Comparison of ENCODE assay signal across 9 cellular contexts in genomic region chr18:26468931-26469340, GRCh38.
DNase-seq lines count a peak whose midpoint lies in the region; ATAC-seq, FAIRE-seq and TF ChIP-seq lines count a peak whose summit lies in the region.
"Had no signal": no experiment of that assay in that cellular context is flagged by ENCODE, and none has a peak within 500 bp of the region (broad histone marks: within the 10 kb centered on the region; RNA-seq: fewer than 3 reads in every experiment).

No MANE protein-coding gene starts in this region.

- H3K36me3 ChIP-seq in Peyer's patch = no peaks in the 10 kb centered on the region

- ATAC-seq in GM19463 (IDR thresholded peaks at IDR 0.05; ENCODE audit: unreplicated experiment) = peak; percentile 64

- H3K4me1 ChIP-seq in Peyer's patch = no peaks in the 10 kb centered on the region

- H3K36me3 Mint-ChIP-seq in T-helper 2 cell treated with Interferon-gamma antibody and Interleukin-4, amounts not matched to agents 5 μg/mL and 100 μg/mL, for 36 hours (ENCODE audit: low read depth) = no peaks in the 10 kb centered on the region

- no peaks in the 10 kb centered on the region for H3K4me1 Mint-ChIP-seq in T-helper 2 cell treated with Interferon-gamma antibody and Interleukin-4, amounts not matched to agents 5 μg/mL and 100 μg/mL, for 36 hours (ENCODE audit: low read depth)

- H3K27ac Mint-ChIP-seq in T-helper 2 cell treated with Interferon-gamma antibody and Interleukin-4, amounts not matched to agents 5 μg/mL and 100 μg/mL, for 36 hours = no peak overlapping the region

- H3K4me3 ChIP-seq in Peyer's patch = no peak overlapping the region
- H3K4me3 ChIP-seq: SJSA1 had no signal

- no peak for TF ChIP-seq POLR2A in Peyer's patch (IDR thresholded peaks at IDR 0.05)

- H3K27me3 Mint-ChIP-seq in T-helper 2 cell treated with Interferon-gamma antibody and Interleukin-4, amounts not matched to agents 5 μg/mL and 100 μg/mL, for 36 hours (ENCODE audit: low read depth) = no peaks in the 10 kb centered on the region

- no peaks in the 10 kb centered on the region for H3K9me3 Mint-ChIP-seq in T-helper 2 cell treated with Interferon-gamma antibody and Interleukin-4, amounts not matched to agents 5 μg/mL and 100 μg/mL, for 36 hours

- H3K4me3 Mint-ChIP-seq in T-helper 2 cell treated with Interferon-gamma antibody and Interleukin-4, amounts not matched to agents 5 μg/mL and 100 μg/mL, for 36 hours = no peak overlapping the region

- peak in 4 of 6 experiments; percentile 11 to 25 (median 14) for TF ChIP-seq CTCF in Peyer's patch (IDR thresholded peaks at IDR 0.05)

- no peaks in the 10 kb centered on the region for H3K27me3 ChIP-seq in Peyer's patch
- H3K27me3 ChIP-seq: SJSA1 had no signal

- FAIRE-seq in RCC 7860 (lab: Jason Lieb, UNC) = no peak

- no peaks in the 10 kb centered on the region for H3K9me3 ChIP-seq in Peyer's patch
- H3K9me3 ChIP-seq: SJSA1 had no signal

- DNase-seq in DMS53 treated with DMSO at 0.1 percent for 48 hours (lab: John Stamatoyannopoulos, UW; ENCODE audit: unreplicated experiment) = peak; percentile 58
- DNase-seq in HT1080 (ENCODE audit: low read depth) = peak; percentile 30
- DNase-seq in Peyer's patch = no peak
- DNase-seq in hepatic stellate cell (ENCODE audit: low spot score) = peak; percentile 7
- DNase-seq in T-helper 2 cell treated with Interferon-gamma antibody and Interleukin-4, amounts not matched to agents 5 μg/mL and 100 μg/mL, for 36 hours (ENCODE audit: low spot score) = no peak
- no peak for DNase-seq in mesenteric fat pad (ENCODE audit: low spot score)
- DNase-seq in RCC 7860 (ENCODE audit: low spot score) = no peak

- no peak overlapping the region for H3K27ac ChIP-seq in Peyer's patch
- H3K27ac ChIP-seq: SJSA1 had no signal

Comparison
In these comparisons a context has a peak if more than half of its experiments do, and no peak if none do; other contexts are left out.
1. DNase-seq: peak in DMS53 treated with DMSO at 0.1 percent for 48 hours (single experiment), HT1080 (single experiment) and hepatic stellate cell (single experiment); none in Peyer's patch (0 of 3), T-helper 2 cell treated with Interferon-gamma antibody and Interleukin-4, amounts not matched to agents 5 μg/mL and 100 μg/mL, for 36 hours (single experiment), mesenteric fat pad (single experiment) and RCC 7860 (single experiment).